ENCODE assay signal across 21 cellular contexts in genomic region chr4:168659971-168660465, GRCh38.
DNase-seq lines count a peak whose midpoint lies in the region; ATAC-seq, FAIRE-seq and TF ChIP-seq lines count a peak whose summit lies in the region.
"Had no signal": no experiment of that assay in that cellular context is flagged by ENCODE, and none has a peak within 500 bp of the region (broad histone marks: within the 10 kb centered on the region; RNA-seq: fewer than 3 reads in every experiment).

No MANE protein-coding gene starts in this region.

- FAIRE-seq in A549 (lab: Jason Lieb, UNC), result no peak
- no peak for FAIRE-seq in GM19239 (lab: Jason Lieb, UNC)
- FAIRE-seq: D721Med, HTR-8/SVneo had no signal

- H2AFZ ChIP-seq in HCT116 (ENCODE audit: low read depth, low read length, poor library complexity, severe bottlenecking), result no peak overlapping the region

- H3K79me2 ChIP-seq in HCT116 (ENCODE audit: insufficient read depth, low read length), result peaks cover 45% of the 10 kb centered on the region

- peaks cover 1% of the 10 kb centered on the region for H3K36me3 Mint-ChIP-seq in chondrocyte (ENCODE audit: low read depth)
- H3K36me3 Mint-ChIP-seq in nephron progenitor cell (ENCODE audit: low read depth), result no peaks in the 10 kb centered on the region

- 73% methylated on average over 2 of the region's 2 CpGs for WGBS in A549 (ENCODE audit: missing lambda C conversion rate)

- POLR2A ChIA-PET in A549 (lab: Yijun Ruan, JAX) (no interaction called here), HCT116 (lab: Charles Lee) (no interaction called here)

- TF ChIP-seq CTCF in A549 (IDR thresholded peaks at IDR 0.05) (no peak), HCT116 (IDR thresholded peaks at IDR 0.05 in 2 of 3, conservative IDR thresholded peaks at IDR 0.05 in 1 of 3; ENCODE audit: borderline replicate concordance in 1 of 3, insufficient read depth in 1 of 3, low read depth in 2 of 3, low read length in 2 of 3) (no peak), chondrocyte (IDR thresholded peaks at IDR 0.05) (no peak), nephron progenitor cell (IDR thresholded peaks at IDR 0.05) (no peak)

- intact Hi-C loops in HCT116 (cut with micrococcal nuclease), result no loop called here

- H3K4me3 Mint-ChIP-seq in chondrocyte (ENCODE audit: unreplicated experiment) (no peak overlapping the region), nephron progenitor cell (peak overlapping the region; percentile 44)

- no peaks in the 10 kb centered on the region for H3K27me3 ChIP-seq in HCT116 (ENCODE audit: insufficient read depth, low read length)
- H3K27me3 ChIP-seq: Peyer's patch had no signal

- no peaks in the 10 kb centered on the region for H3K9me3 ChIP-seq in A549
- H3K9me3 ChIP-seq in HCT116 (ENCODE audit: control insufficient read depth in 1 of 2, insufficient read depth in 1 of 2, low read depth in 1 of 2, low read length in 2 of 2), result no peaks in the 10 kb centered on the region
- H3K9me3 ChIP-seq: Peyer's patch had no signal

- H3K36me3 ChIP-seq in HCT116 (ENCODE audit: control insufficient read depth in 1 of 2, insufficient read depth in 2 of 2, low read length in 2 of 2), result no peaks in the 10 kb centered on the region
- H3K36me3 ChIP-seq: Peyer's patch had no signal

- H3K4me1 Mint-ChIP-seq in chondrocyte (ENCODE audit: low read depth) (peaks cover 100% of the 10 kb centered on the region), nephron progenitor cell (peaks cover 99% of the 10 kb centered on the region)

- H3K4me1 ChIP-seq in A549 (peaks cover 86% of the 10 kb centered on the region), HCT116 (ENCODE audit: control insufficient read depth in 1 of 2, insufficient read depth in 2 of 2, low read length in 2 of 2) (peaks cover 33 to 71% of the 10 kb centered on the region in 2 experiments)

- RAD21 ChIA-PET in HCT116 (lab: Charles Lee; ENCODE audit: low non-redundant PET in 1 of 2, low total read pairs in 2 of 2, uncharacterized antibody in 2 of 2, unreplicated experiment in 2 of 2), result no interaction called here

- no peak overlapping the region for H3K4me3 ChIP-seq in A549
- H3K4me3 ChIP-seq in HCT116 (replicated peaks in 1 of 2; ENCODE audit: low read depth in 1 of 2, low read length in 2 of 2), result no peak overlapping the region
- H3K4me3 ChIP-seq: Peyer's patch had no signal

- no peaks in the 10 kb centered on the region for H4K20me1 ChIP-seq in HCT116 (ENCODE audit: insufficient read depth)

- DNase-seq in A549 (ENCODE audit: low read depth in 1 of 2, low spot score in 1 of 2) (no peak), HCT116 (ENCODE audit: low read depth, low spot score) (no peak), chondrocyte (ENCODE audit: low spot score) (no peak), nephron progenitor cell (no peak), caudate nucleus (lab: John Stamatoyannopoulos, UW) (no peak), GM19239 (ENCODE audit: insufficient read length, low spot score) (no peak)
- DNase-seq: AML-193, DMS79 treated with DMSO at 0.1 percent for 48 hours, H7, IMR-90, NCI-H1417 treated with DMSO at 0.1 percent for 48 hours, NCI-H187 treated with DMSO at 0.1 percent for 48 hours, NCI-H345, NCI-H526, Peyer's patch, SHP77 had no signal

- BruUV-seq in HCT116 (replicated peaks; lab: Mats Ljungman, UMichigan), result no TSS peak

- H3K27me3 Mint-ChIP-seq in chondrocyte (ENCODE audit: low read depth) (no peaks in the 10 kb centered on the region), nephron progenitor cell (ENCODE audit: low read depth, poor library complexity) (no peaks in the 10 kb centered on the region)

- ATAC-seq in A549 (no peak), HCT116 (no peak), HG02759 (IDR thresholded peaks at IDR 0.05; ENCODE audit: unreplicated experiment) (no peak), GM21576 (IDR thresholded peaks at IDR 0.05; ENCODE audit: unreplicated experiment) (no peak)

- no peak for TF ChIP-seq EP300 in A549 (IDR thresholded peaks at IDR 0.05)

- no peak overlapping the region for H3K9ac ChIP-seq in HCT116 (ENCODE audit: low read length)

- no peak overlapping the region for H3K4me2 ChIP-seq in A549
- no peak overlapping the region for H3K4me2 ChIP-seq in HCT116 (ENCODE audit: low read length)

- H3K27ac ChIP-seq in A549 (peak overlapping the region; percentile 11 to 17; a peak in 3 of 6 replicates), HCT116 (ENCODE audit: low read depth, low read length) (peak overlapping the region; percentile 17; the same call in 1 of the 2 replicates), caudate nucleus (ENCODE audit: low read depth, low read length) (no peak overlapping the region)
- H3K27ac ChIP-seq: C4-2B, Peyer's patch had no signal

- CTCF ChIA-PET in A549 (lab: Yijun Ruan, JAX), result no interaction called here
- CTCF ChIA-PET in HCT116 (lab: Charles Lee), result no interaction called here

- H3K9me3 Mint-ChIP-seq in chondrocyte (ENCODE audit: low read depth) (no peaks in the 10 kb centered on the region), nephron progenitor cell (no peaks in the 10 kb centered on the region)

- H3K27ac Mint-ChIP-seq in chondrocyte (ENCODE audit: unreplicated experiment) (peak overlapping the region; percentile 92), nephron progenitor cell (peak overlapping the region; percentile 89)

- no peaks in the 10 kb centered on the region for H3K9me2 ChIP-seq in HCT116 (ENCODE audit: insufficient read depth)

- no peak for TF ChIP-seq RAD21 in A549 (conservative IDR thresholded peaks at IDR 0.05 in 1 of 2, IDR thresholded peaks at IDR 0.05 in 1 of 2)
- TF ChIP-seq RAD21 in HCT116 (IDR thresholded peaks at IDR 0.05; ENCODE audit: low read depth), result no peak

- no peak for TF ChIP-seq POLR2A in A549 (IDR thresholded peaks at IDR 0.05; ENCODE audit: low read length)
- TF ChIP-seq POLR2A in HCT116 (IDR thresholded peaks at IDR 0.05; ENCODE audit: borderline replicate concordance, extremely low read depth, insufficient read depth, insufficient read length), result no peak

TF ChIP-seq in A549, 52 proteins besides CTCF, POLR2A, EP300 and RAD21:
- no peak for TF ChIP-seq BHLHE40 (IDR thresholded peaks at IDR 0.05; ENCODE audit: low read depth, low read length)
- TF ChIP-seq CHD2 (IDR thresholded peaks at IDR 0.05; ENCODE audit: low read length, partially characterized antibody), result no peak
- TF ChIP-seq ESRRA (IDR thresholded peaks at IDR 0.05; ENCODE audit: borderline replicate concordance, low read length), result no peak
- TF ChIP-seq ZFP36 (IDR thresholded peaks at IDR 0.05; ENCODE audit: borderline replicate concordance, partially characterized antibody), result no peak
- no peak for TF ChIP-seq CHD4 (IDR thresholded peaks at IDR 0.05; ENCODE audit: borderline replicate concordance)
- TF ChIP-seq TP53 (CRISPR knock-in tag; IDR thresholded peaks at IDR 0.05), result no peak
- TF ChIP-seq NFE2L2 (conservative IDR thresholded peaks at IDR 0.05; ENCODE audit: low read length), result no peak
- TF ChIP-seq RCOR1 (IDR thresholded peaks at IDR 0.05; ENCODE audit: low read depth, low read length), result no peak
- TF ChIP-seq HEYL (CRISPR knock-in tag; IDR thresholded peaks at IDR 0.05), result no peak
- no peak for TF ChIP-seq PHF8 (IDR thresholded peaks at IDR 0.05; ENCODE audit: borderline replicate concordance, low read depth)

TF ChIP-seq in HCT116, 20 proteins besides CTCF, POLR2A, EP300 and RAD21:
- no peak for TF ChIP-seq ELF1 (IDR thresholded peaks at IDR 0.05; ENCODE audit: borderline replicate concordance, low read depth)
